In the genomic region with DNA sequence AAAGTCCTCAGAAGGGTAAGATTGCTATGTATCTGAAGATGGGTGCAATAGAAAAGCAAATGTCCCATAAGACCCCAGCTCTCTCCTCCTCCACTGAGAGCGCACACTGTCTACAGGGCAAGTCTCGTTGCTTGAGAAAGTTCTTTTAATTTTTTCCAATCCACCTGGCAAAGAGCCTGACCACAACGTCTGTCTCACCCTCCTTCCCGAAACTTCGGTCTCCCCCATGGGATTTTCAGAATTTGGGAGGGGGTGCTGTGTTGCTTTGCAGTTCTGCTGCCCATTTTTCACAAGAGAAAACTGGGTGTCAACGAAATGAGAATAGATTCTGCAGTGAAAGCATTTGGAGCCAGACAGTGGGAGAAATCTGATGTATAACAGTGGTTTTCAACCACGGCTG, we compare ENCODE assay signal across 21 cellular contexts.
"Had no signal": no experiment of that assay in that cellular context is flagged by ENCODE, and none has a peak within 500 bp of the region (broad histone marks: within the 10 kb centered on the region; RNA-seq: fewer than 3 reads in every experiment).

No MANE protein-coding gene starts in this region.

- H3K4me3 ChIP-seq: adrenal gland, colonic mucosa, esophagus muscularis mucosa, gastrocnemius medialis, neural progenitor cell, skin epidermis, upper lobe of left lung had no signal

- H3K27ac ChIP-seq: adrenal gland, colonic mucosa, esophagus muscularis mucosa, gastrocnemius medialis, neural progenitor cell, parathyroid adenoma, skin epidermis, upper lobe of left lung had no signal

- H3K27me3 ChIP-seq: adrenal gland, colonic mucosa, esophagus muscularis mucosa, gastrocnemius medialis, neural progenitor cell, upper lobe of left lung had no signal

- ATAC-seq: activated CD4-positive, alpha-beta T cell treated with anti-CD3 and anti-CD28 coated beads for 36 hours; gastrocnemius medialis; left lobe of liver; T-helper 17 cell had no signal

- H3K9me3 ChIP-seq: adrenal gland, colonic mucosa, esophagus muscularis mucosa, gastrocnemius medialis, upper lobe of left lung had no signal

- H3K9ac ChIP-seq: neural progenitor cell, parathyroid adenoma had no signal

- H3K4me1 ChIP-seq: parathyroid adenoma had no signal

- H3K36me3 ChIP-seq: adrenal gland, colonic mucosa, esophagus muscularis mucosa, gastrocnemius medialis, neural progenitor cell, upper lobe of left lung had no signal

- DNase-seq: activated CD4-positive, alpha-beta memory T cell treated with anti-CD3 and anti-CD28 coated beads, Interleukin-2, amount 10 ng/mL, durations not matched to agents 7 days and 5 days; activated CD4-positive, alpha-beta T cell treated with anti-CD3 and anti-CD28 coated beads for 36 hours; activated effector memory CD4-positive, alpha-beta T cell treated with Interleukin-2 at 50 U/mL for 16 hours; activated naive CD4-positive, alpha-beta T cell treated with anti-CD3 and anti-CD28 coated beads, Interleukin-2, amount 50 U/mL, for 16 hours; activated T-cell treated with anti-CD3 and anti-CD28 coated beads, Interleukin-2, amount 50 U/mL, for 24 hours; central memory CD4-positive, alpha-beta T cell; colonic mucosa; gastrocnemius medialis; mammary epithelial cell; naive B cell; stimulated activated CD4-positive, alpha-beta T cell treated with anti-CD3 and anti-CD28 coated beads, Interleukin-15, amount 100 ng/mL, for 24 hours; stimulated activated CD4-positive, alpha-beta T cell treated with anti-CD3 and anti-CD28 coated beads, Interleukin-4, amount 100 ng/mL, for 1 hour; stimulated activated naive CD4-positive, alpha-beta T cell treated with Interleukin-2 at 50 U/mL for 16 hours; T-helper 17 cell; upper lobe of left lung had no signal
